Comparison of ENCODE assay signal across 7 cellular contexts in genomic region chr11:119205080-119205479, GRCh38. TPM values are rescaled to one million over a fixed set of nuclear protein-coding genes. Genes with fewer than 3 reads are reported as not detected.
DNase-seq lines count a peak whose midpoint lies in the region; ATAC-seq and TF ChIP-seq lines count a peak whose summit lies in the region.

No MANE protein-coding gene starts in this region.

- peaks cover 26% of the 10 kb centered on the region for H3K4me1 Mint-ChIP-seq in GM23338

- H3K4me3 ChIP-seq in GM23338 (peak overlapping the region; percentile 87), SK-N-MC (peak overlapping the region; percentile 98), heart left ventricle (peak overlapping the region in 10 of 12 donors; percentile 84 to 99 (median 95)), smooth muscle cell (peak overlapping the region; percentile 100)

- peaks cover 5% of the 10 kb centered on the region; the same call in 1 of the 3 replicates for H3K36me3 Mint-ChIP-seq in GM23338 (ENCODE audit: low read depth)

- H3F3A ChIP-seq in GM23338 (replicated peaks; ENCODE audit: low read depth) (peaks cover 10% of the 10 kb centered on the region), smooth muscle cell (ENCODE audit: low read depth) (peaks cover 10% of the 10 kb centered on the region)

- no peaks in the 10 kb centered on the region for H3K9me2 ChIP-seq in GM23338 (ENCODE audit: insufficient read depth)

- H2AFZ ChIP-seq in GM23338 (peak overlapping the region; percentile 94), smooth muscle cell (ENCODE audit: low read depth) (peak overlapping the region; percentile 94)

- peak; percentile 23 for DNase-seq in GM23338 (ENCODE audit: low spot score)
- no peak for DNase-seq in SK-N-MC (ENCODE audit: low read depth, low spot score)
- peak in 2 of 5 donors; percentile 37 to 44 for DNase-seq in heart left ventricle
- DNase-seq in smooth muscle cell (lab: John Stamatoyannopoulos, UW; ENCODE audit: unreplicated experiment) = no peak
- no peak for DNase-seq in T-helper 9 cell
- no peak for DNase-seq in NAMALWA (ENCODE audit: low spot score)
- DNase-seq in NCI-H345 (lab: John Stamatoyannopoulos, UW) = no peak

- no peak for TF ChIP-seq POLR2A in heart left ventricle (IDR thresholded peaks at IDR 0.05)

- peaks cover 34% of the 10 kb centered on the region for H3K79me2 ChIP-seq in GM23338 (replicated peaks; ENCODE audit: insufficient read depth)
- H3K79me2 ChIP-seq in smooth muscle cell (ENCODE audit: low read depth) = peaks cover 39% of the 10 kb centered on the region

- no peaks in the 10 kb centered on the region for H3K36me3 ChIP-seq in GM23338 (ENCODE audit: insufficient read depth)
- H3K36me3 ChIP-seq in SK-N-MC (ENCODE audit: insufficient read depth, low read length) = no peaks in the 10 kb centered on the region; the same call in 1 of the 2 replicates
- H3K36me3 ChIP-seq in heart left ventricle = no peaks in the 10 kb centered on the region
- no peaks in the 10 kb centered on the region for H3K36me3 ChIP-seq in smooth muscle cell (ENCODE audit: low read depth)

- ATAC-seq in GM23338 (peak; percentile 5; the same call in 1 of the 3 replicates), heart left ventricle (no peak)

- H3K27me3 ChIP-seq in GM23338 (ENCODE audit: insufficient read depth) (no peaks in the 10 kb centered on the region), heart left ventricle (no peaks in the 10 kb centered on the region), smooth muscle cell (ENCODE audit: low read depth) (no peaks in the 10 kb centered on the region)

- H3K4me2 ChIP-seq in GM23338 = peak overlapping the region; percentile 64
- peak overlapping the region; percentile 85 for H3K4me2 ChIP-seq in smooth muscle cell

- peaks cover 5% of the 10 kb centered on the region for H3K27me3 Mint-ChIP-seq in GM23338 (ENCODE audit: insufficient read depth, low read depth, poor library complexity)

- H3K27ac ChIP-seq in GM23338 (ENCODE audit: low read depth) (peak overlapping the region; percentile 68; the same call in 1 of the 2 replicates), SK-N-MC (no peak overlapping the region), heart left ventricle (peak overlapping the region in 9 of 12 donors; percentile 93 to 98 (median 95)), smooth muscle cell (ENCODE audit: low read depth) (no peak overlapping the region)

- H3K9ac ChIP-seq in SK-N-MC (ENCODE audit: insufficient read length) (peak overlapping the region; percentile 55), smooth muscle cell (ENCODE audit: low read depth) (peak overlapping the region; percentile 20)

- peak overlapping the region; percentile 54; the same call in 1 of the 2 replicates for H3K27ac Mint-ChIP-seq in GM23338

- peak overlapping the region; percentile 95 for H3K4me3 Mint-ChIP-seq in GM23338

- peaks cover 19% of the 10 kb centered on the region for H4K20me1 ChIP-seq in GM23338 (replicated peaks; ENCODE audit: insufficient read depth)
- peaks cover 34% of the 10 kb centered on the region for H4K20me1 ChIP-seq in smooth muscle cell (ENCODE audit: low read depth)

- H3K9me3 Mint-ChIP-seq in GM23338 = peaks cover 2% of the 10 kb centered on the region; the same call in 1 of the 3 replicates

- intact Hi-C loops in heart left ventricle (cut with DNase I) = loop anchor here in 9 of 10 donors (2.0 to 10.0 kb wide), 9 partner anchors 57 to 270 kb away; no protein-coding TSS in a partner anchor

- WGBS in heart left ventricle, 4 donors = 50 to 66% (median 52%) methylated on average over 10 of the region's 10 CpGs
- WGBS in smooth muscle cell (ENCODE audit: low lambda C conversion rate) = 55% methylated on average over 10 of the region's 10 CpGs

- TF ChIP-seq CTCF in GM23338 (conservative IDR thresholded peaks at IDR 0.05; ENCODE audit: low read depth in 2 of 2) (no peak), heart left ventricle (IDR thresholded peaks at IDR 0.05) (no peak), smooth muscle cell (IDR thresholded peaks at IDR 0.05; ENCODE audit: borderline replicate concordance, insufficient read depth, poor library complexity, severe bottlenecking) (no peak)

- H3K9me3 ChIP-seq in SK-N-MC (ENCODE audit: low read depth, low read length) (no peaks in the 10 kb centered on the region), heart left ventricle (no peaks in the 10 kb centered on the region), smooth muscle cell (replicated peaks; ENCODE audit: low read depth) (no peaks in the 10 kb centered on the region)

- H3K4me1 ChIP-seq in GM23338 (ENCODE audit: insufficient read depth) (peaks cover 37% of the 10 kb centered on the region), heart left ventricle (peaks cover 0 to 42% (median 17%) of the 10 kb centered on the region in 12 donors), smooth muscle cell (ENCODE audit: low read depth) (peaks cover 21% of the 10 kb centered on the region)

TF ChIP-seq in GM23338, 12 proteins besides CTCF, POLR2A, EP300 and RAD21 (continues in another document):
- TF ChIP-seq ZNF114 (CRISPR knock-in tag; IDR thresholded peaks at IDR 0.05) = no peak
- no peak for TF ChIP-seq JUNB (IDR thresholded peaks at IDR 0.05; ENCODE audit: unreplicated experiment)

RNA-seq across cellular contexts. Expression of gene CBL, which starts 1.1 kb away (rescaled TPM):
- 67.6 and 67.8 TPM in 2 replicates for total RNA-seq in GM23338 (2014; rRNA removed; shearing (Covaris generic))
- polyA plus RNA-seq in GM23338 (2016; fragmentation: Nextera tagmentation; extraction: Ambion mirVana) = 31.6 and 40.1 TPM in 2 replicates
- 10 to 100 TPM in 3 of 9 donors, 1 to 10 TPM in 6; 6.1 to 20.4 (median 9.5) TPM for total RNA-seq in heart left ventricle
- 1 to 10 TPM; 3.1 to 5.8 TPM for polyA plus RNA-seq in heart left ventricle
- 17.6 and 18.9 TPM in 2 replicates for total RNA-seq in smooth muscle cell
- polyA plus RNA-seq in smooth muscle cell = 5.0 and 5.7 TPM in 2 replicates

RNA-seq across cellular contexts. Expression of gene NHERF4, which starts 19.8 kb away (rescaled TPM):
- not detected in 2 replicates for total RNA-seq in GM23338 (2014; rRNA removed; shearing (Covaris generic))
- polyA plus RNA-seq in GM23338 (2016; fragmentation: Nextera tagmentation; extraction: Ambion mirVana) (0.15 TPM in 1 of 2 replicates, not detected in the other), heart left ventricle (not detected), smooth muscle cell (0.34 and 0.39 TPM in 2 replicates)
- total RNA-seq in heart left ventricle (1 to 10 TPM in 1 of 9 donors, not detected in 8; 3.7 TPM), smooth muscle cell (not detected in 2 replicates)

RNA-seq across cellular contexts. Expression of gene NLRX1, which starts 36.6 kb away (rescaled TPM):
- 13.8 and 14.2 TPM in 2 replicates for total RNA-seq in GM23338 (2014; rRNA removed; shearing (Covaris generic))
- polyA plus RNA-seq in GM23338 (2016; fragmentation: Nextera tagmentation; extraction: Ambion mirVana) = 2.8 and 3.4 TPM in 2 replicates
- 10 to 100 TPM; 19.7 to 47.0 (median 30.7) TPM for total RNA-seq in heart left ventricle
- polyA plus RNA-seq in heart left ventricle = 10 to 100 TPM; 10.6 to 13.7 TPM
- total RNA-seq in smooth muscle cell = 10.6 and 13.0 TPM in 2 replicates
- 16.8 and 18.7 TPM in 2 replicates for polyA plus RNA-seq in smooth muscle cell

RNA-seq across cellular contexts. Expression of gene ABCG4, which starts 56.2 kb away (rescaled TPM):
- total RNA-seq in GM23338 (2014; rRNA removed; shearing (Covaris generic)) = 1.0 and 1.2 TPM in 2 replicates
- polyA plus RNA-seq in GM23338 (2016; fragmentation: Nextera tagmentation; extraction: Ambion mirVana) (0.58 and 0.94 TPM in 2 replicates), heart left ventricle (1 to 10 TPM in 1 of 2 donors, under 1 TPM in 1; 0.25 to 1.1 TPM), smooth muscle cell (2.0 and 2.1 TPM in 2 replicates)
- total RNA-seq in heart left ventricle (1 to 10 TPM in 4 of 9 donors, under 1 TPM in 5; 0.38 to 2.1 (median 0.98) TPM), smooth muscle cell (0.76 and 0.85 TPM in 2 replicates)

Comparison
In these comparisons a context has a peak if more than half of its experiments do, and no peak if none do; other contexts are left out.
1. H3K27ac ChIP-seq: peak in GM23338 (single experiment) and heart left ventricle (9 of 12); none in SK-N-MC (single experiment) and smooth muscle cell (single experiment).
2. Peak in every context shown above with its lines, with median percentiles within 50 percentile points of each other: H3K4me3 ChIP-seq.